Comparison of ENCODE assay signal across 1 cellular context in genomic region chr3:171132873-171133272, GRCh38.
TF ChIP-seq lines count a peak whose summit lies in the region.

No MANE protein-coding gene starts in this region.

TF ChIP-seq in GM23338, 12 proteins besides CTCF, POLR2A, EP300 and RAD21 (continued from another document):
- TF ChIP-seq ZNF462 (CRISPR knock-in tag; IDR thresholded peaks at IDR 0.05), result no peak
- no peak for TF ChIP-seq ZNF331 (CRISPR knock-in tag; IDR thresholded peaks at IDR 0.05; ENCODE audit: low read depth)
- no peak for TF ChIP-seq EZH2phosphoT487 (IDR thresholded peaks at IDR 0.05; ENCODE audit: unreplicated experiment)
